ENCODE assay signal across 13 cellular contexts in the genomic region with DNA sequence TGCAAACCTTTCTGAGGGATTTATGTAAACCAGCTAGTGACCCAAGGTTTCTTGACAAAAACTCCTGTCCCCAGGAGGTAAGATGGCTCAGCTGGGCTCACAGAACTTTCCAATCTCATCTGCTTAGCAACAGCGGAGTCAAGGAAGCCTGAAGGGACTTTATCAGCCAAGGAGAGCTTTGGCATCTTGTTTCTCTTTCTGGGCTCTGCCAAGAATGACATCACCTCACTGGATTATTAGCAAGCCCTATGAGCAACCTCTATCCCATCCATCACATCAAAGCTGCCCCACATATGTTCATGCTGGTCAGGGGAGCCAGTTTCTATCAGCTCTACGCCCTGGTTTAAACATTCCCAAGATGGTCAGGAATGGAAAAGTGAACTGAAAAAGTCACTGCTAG.
DNase-seq lines count a peak whose midpoint lies in the region; ATAC-seq and TF ChIP-seq lines count a peak whose summit lies in the region.
"Had no signal": no experiment of that assay in that cellular context is flagged by ENCODE, and none has a peak within 500 bp of the region (broad histone marks: within the 10 kb centered on the region; RNA-seq: fewer than 3 reads in every experiment).

No MANE protein-coding gene starts in this region.

- H3K9me3 Mint-ChIP-seq in mesothelial cell of epicardium, result no peaks in the 10 kb centered on the region
- H3K9me3 Mint-ChIP-seq: activated CD4-positive, alpha-beta T cell treated with anti-CD3 and anti-CD28 coated beads, Interleukin-2, amount 10 ng/mL, durations not matched to agents 24 days and 14 days had no signal

- H3K36me3 Mint-ChIP-seq in mesothelial cell of epicardium, result no peaks in the 10 kb centered on the region
- H3K36me3 Mint-ChIP-seq: activated naive CD4-positive, alpha-beta T cell treated with anti-CD3 and anti-CD28 coated beads, Interleukin-2, amount 50 U/mL, for 72 hours; CD4-positive, alpha-beta memory T cell had no signal

- no peak for TF ChIP-seq CTCF in mesothelial cell of epicardium (IDR thresholded peaks at IDR 0.05; ENCODE audit: unreplicated experiment)

- H3K27ac Mint-ChIP-seq in mesothelial cell of epicardium, result peak overlapping the region; percentile 90
- H3K27ac Mint-ChIP-seq: activated CD4-positive, alpha-beta T cell treated with anti-CD3 and anti-CD28 coated beads, Interleukin-2, amount 10 ng/mL, durations not matched to agents 24 days and 14 days; activated naive CD4-positive, alpha-beta T cell treated with anti-CD3 and anti-CD28 coated beads, Interleukin-2, amount 50 U/mL, for 72 hours; CD4-positive, alpha-beta memory T cell had no signal

- no peak for ATAC-seq in GM21360 (IDR thresholded peaks at IDR 0.05; ENCODE audit: unreplicated experiment)
- ATAC-seq in left colon, result no peak
- ATAC-seq: activated naive CD4-positive, alpha-beta T cell treated with anti-CD3 and anti-CD28 coated beads, Interleukin-2, amount 50 U/mL, for 72 hours had no signal

- no peaks in the 10 kb centered on the region for H3K27me3 Mint-ChIP-seq in mesothelial cell of epicardium (ENCODE audit: low read depth)

- DNase-seq in COR-L47 (lab: John Stamatoyannopoulos, UW) (peak; percentile 52), M059J (ENCODE audit: low read depth) (peak; percentile 91), dedifferentiated amniotic fluid mesenchymal stem cell (ENCODE audit: extremely low spot score) (peak; percentile 38), mesothelial cell of epicardium (ENCODE audit: low spot score in 2 of 2, unreplicated experiment in 2 of 2) (no peak), left colon (no peak)
- DNase-seq in NK-92 treated with Interleukin-12 subunit alpha and Interleukin-12 subunit beta, amount 100 ng/mL, for 24 hours (lab: John Stamatoyannopoulos, UW), result no peak
- DNase-seq in activated CD4-positive, CD25-positive, alpha-beta regulatory T cell (lab: John Stamatoyannopoulos, UW), result no peak
- DNase-seq: activated CD4-positive, alpha-beta T cell treated with anti-CD3 and anti-CD28 coated beads, Interleukin-2, amount 10 ng/mL, durations not matched to agents 24 days and 14 days; CD4-positive, alpha-beta memory T cell; NCI-H524; retina had no signal

- peaks cover 54% of the 10 kb centered on the region for H3K4me1 Mint-ChIP-seq in mesothelial cell of epicardium
- H3K4me1 Mint-ChIP-seq: activated CD4-positive, alpha-beta T cell treated with anti-CD3 and anti-CD28 coated beads, Interleukin-2, amount 10 ng/mL, durations not matched to agents 24 days and 14 days had no signal

- H3K4me3 Mint-ChIP-seq in mesothelial cell of epicardium, result no peak overlapping the region
- H3K4me3 Mint-ChIP-seq: activated CD4-positive, alpha-beta T cell treated with anti-CD3 and anti-CD28 coated beads, Interleukin-2, amount 10 ng/mL, durations not matched to agents 24 days and 14 days; CD4-positive, alpha-beta memory T cell had no signal

- intact Hi-C loops in left colon (cut with DNase I, micrococcal nuclease), result no loop called here

Comparison
In these comparisons a context has a peak if more than half of its experiments do, and no peak if none do; other contexts are left out.
1. DNase-seq: peak in COR-L47 (single experiment), M059J (single experiment) and dedifferentiated amniotic fluid mesenchymal stem cell (single experiment); none in mesothelial cell of epicardium (0 of 2), NK-92 treated with Interleukin-12 subunit alpha and Interleukin-12 subunit beta, amount 100 ng/mL, for 24 hours (single experiment), activated CD4-positive, CD25-positive, alpha-beta regulatory T cell (0 of 4) and left colon (0 of 2).